Comparison of ENCODE assay signal across 29 cellular contexts in the genomic region with DNA sequence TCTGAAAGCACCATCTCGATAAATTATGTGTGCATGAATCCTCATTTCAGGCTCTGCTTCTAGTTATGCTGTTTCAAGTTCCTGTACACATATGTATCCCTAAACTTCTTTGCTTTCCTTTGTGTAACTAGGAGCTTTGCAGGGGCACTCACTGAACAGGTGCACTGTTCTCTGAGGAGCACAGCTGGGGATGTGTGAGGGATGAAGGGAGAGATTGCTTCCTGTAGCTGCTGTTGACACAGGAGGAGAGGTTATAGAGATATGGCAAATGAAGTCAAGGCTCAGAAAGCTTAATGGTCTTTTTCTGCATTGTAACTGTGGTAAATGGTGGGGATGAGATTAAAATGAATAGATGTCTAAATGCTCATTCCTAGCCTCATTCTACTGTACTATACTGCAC.
DNase-seq lines count a peak whose midpoint lies in the region; ATAC-seq, FAIRE-seq and TF ChIP-seq lines count a peak whose summit lies in the region.
"Had no signal": no experiment of that assay in that cellular context is flagged by ENCODE, and none has a peak within 500 bp of the region (broad histone marks: within the 10 kb centered on the region; RNA-seq: fewer than 3 reads in every experiment).

No MANE protein-coding gene starts in this region.

- no peak for TF ChIP-seq POLR2A in HepG2 (IDR thresholded peaks at IDR 0.05; ENCODE audit: insufficient read depth in 1 of 2, low read depth in 2 of 2, low read length in 2 of 2)
- no peak for TF ChIP-seq POLR2A in right lobe of liver (IDR thresholded peaks at IDR 0.05)

- H3K9me3 ChIP-seq in HepG2 (ENCODE audit: low read length) (no peaks in the 10 kb centered on the region), right lobe of liver (no peaks in the 10 kb centered on the region), osteoblast (ENCODE audit: low read depth, low read length) (no peaks in the 10 kb centered on the region)
- H3K9me3 ChIP-seq: Caco-2 had no signal

- TF ChIP-seq EP300 in HepG2 (IDR thresholded peaks at IDR 0.05; ENCODE audit: low read depth in 2 of 2, low read length in 2 of 2) (no peak), HepG2 (CRISPR knock-in tag; IDR thresholded peaks at IDR 0.05; ENCODE audit: borderline replicate concordance) (no peak)

- no peak for TF ChIP-seq CTCF in HepG2 (CRISPR knock-in tag; IDR thresholded peaks at IDR 0.05)
- TF ChIP-seq CTCF in right lobe of liver (IDR thresholded peaks at IDR 0.05) = no peak
- no peak for TF ChIP-seq CTCF in osteoblast (IDR thresholded peaks at IDR 0.05; ENCODE audit: extremely low read depth, low read depth, low read length)
- TF ChIP-seq CTCF in GM10266 (IDR thresholded peaks at IDR 0.05; ENCODE audit: control insufficient read depth, insufficient read depth, low read depth, missing control alignments) = no peak

- ATAC-seq in HepG2 (no peak), right lobe of liver (no peak)
- ATAC-seq: activated naive CD4-positive, alpha-beta T cell treated with anti-CD3 and anti-CD28 coated beads, Interleukin-2, amount 50 U/mL, for 72 hours; activated T-helper 17 cell treated with anti-CD3 and anti-CD28 coated beads, Interleukin-2, amount 50 U/mL, for 72 hours; left cardiac atrium; naive thymus-derived CD4-positive, alpha-beta T cell had no signal

- H3K4me1 ChIP-seq in HepG2 (ENCODE audit: insufficient read depth, low read length) (no peaks in the 10 kb centered on the region), right lobe of liver (no peaks in the 10 kb centered on the region), osteoblast (ENCODE audit: insufficient read depth, low read length) (no peaks in the 10 kb centered on the region)
- H3K4me1 ChIP-seq: ascending aorta, Caco-2, stomach had no signal

- no peak for TF ChIP-seq RAD21 in HepG2 (CRISPR knock-in tag; IDR thresholded peaks at IDR 0.05)

- H3K79me2 ChIP-seq in HepG2 (ENCODE audit: insufficient read depth, low read length) (no peaks in the 10 kb centered on the region), osteoblast (ENCODE audit: insufficient read depth, low read length) (no peaks in the 10 kb centered on the region)

- H3K9ac ChIP-seq in HepG2 (ENCODE audit: insufficient read depth, low read depth, low read length) = no peak overlapping the region
- H3K9ac ChIP-seq: SK-N-SH had no signal

- FAIRE-seq in HepG2 (lab: Jason Lieb, UNC) = no peak
- FAIRE-seq: A204.1, H54 had no signal

- H2AFZ ChIP-seq in HepG2 (ENCODE audit: low read length) = no peak overlapping the region
- H2AFZ ChIP-seq in osteoblast (ENCODE audit: low read length) = no peak overlapping the region

- no TSS peak for BruUV-seq in HepG2 (replicated peaks; lab: Mats Ljungman, UMichigan)

- 3% methylated on average over 1 of the region's 1 CpG for WGBS in HepG2 (ENCODE audit: low lambda C conversion rate)
- no CpG with 5 or more reads among the region's 1 CpG for WGBS in right lobe of liver (ENCODE audit: insufficient coverage, low coverage, low lambda C conversion rate, missing lambda C conversion rate)

- no peak overlapping the region for H3K4me3 ChIP-seq in HepG2 (replicated peaks in 1 of 3; ENCODE audit: insufficient read depth in 1 of 3, low read depth in 2 of 3, low read length in 3 of 3)
- H3K4me3 ChIP-seq in right lobe of liver = no peak overlapping the region
- no peak overlapping the region for H3K4me3 ChIP-seq in osteoblast (ENCODE audit: insufficient read depth, low read length)
- H3K4me3 ChIP-seq: ascending aorta, stomach had no signal

- no peaks in the 10 kb centered on the region for H3K36me3 ChIP-seq in HepG2 (replicated peaks in 1 of 2; ENCODE audit: control insufficient read depth in 1 of 2, insufficient read depth in 2 of 2, low read length in 2 of 2)
- no peaks in the 10 kb centered on the region for H3K36me3 ChIP-seq in right lobe of liver
- H3K36me3 ChIP-seq in osteoblast (ENCODE audit: insufficient read depth, low read length) = no peaks in the 10 kb centered on the region
- H3K36me3 ChIP-seq: ascending aorta, stomach, WERI-Rb-1 had no signal

- POLR2A ChIA-PET in HepG2 (lab: Yijun Ruan, JAX) = no interaction called here

- no peaks in the 10 kb centered on the region for H4K20me1 ChIP-seq in HepG2 (ENCODE audit: insufficient read depth, low read length)
- no peaks in the 10 kb centered on the region for H4K20me1 ChIP-seq in osteoblast (ENCODE audit: insufficient read depth, low read length)

- H3K4me2 ChIP-seq in HepG2 (ENCODE audit: low read depth, low read length) (no peak overlapping the region), osteoblast (ENCODE audit: insufficient read depth, low read length) (no peak overlapping the region)
- H3K4me2 ChIP-seq: SK-N-SH had no signal

- H3K27ac ChIP-seq in HepG2 (ENCODE audit: extremely low read length, insufficient read depth, low read length) = no peak overlapping the region
- H3K27ac ChIP-seq in right lobe of liver = no peak overlapping the region
- no peak overlapping the region for H3K27ac ChIP-seq in osteoblast (ENCODE audit: low read depth, low read length)
- H3K27ac ChIP-seq: ascending aorta, HL-60, stomach, WERI-Rb-1 had no signal

- intact Hi-C loops in HepG2 (cut with micrococcal nuclease; ENCODE audit: unreplicated experiment) = no loop called here
- intact Hi-C loops in right lobe of liver (cut with DNase I) = no loop called here

- in situ Hi-C loops in HepG2 (cut with HindIII; ENCODE audit: extremely low pct_ligation_motif_present, low pct_unique_long_range_greater_than_20kb) = no loop called here

- CTCF ChIA-PET in HepG2 (lab: Yijun Ruan, JAX; ENCODE audit: low intra/inter-chr PET ratio, low total read pairs) = no interaction called here

- no peaks in the 10 kb centered on the region for H3K27me3 ChIP-seq in HepG2 (ENCODE audit: control insufficient read depth in 1 of 2, insufficient read depth in 2 of 2, low read length in 2 of 2)
- H3K27me3 ChIP-seq in right lobe of liver = no peaks in the 10 kb centered on the region
- H3K27me3 ChIP-seq in osteoblast (ENCODE audit: insufficient read depth, low read length) = no peaks in the 10 kb centered on the region
- H3K27me3 ChIP-seq: ascending aorta, stomach had no signal

- DNase-seq in HepG2 (ENCODE audit: low spot score) (no peak), right lobe of liver (no peak), NCI-H2029 (lab: John Stamatoyannopoulos, UW) (peak; percentile 73), NCI-H748 (lab: John Stamatoyannopoulos, UW; ENCODE audit: unreplicated experiment) (peak; percentile 100), globus pallidus (ENCODE audit: low spot score) (no peak), osteoblast (ENCODE audit: insufficient read length, low spot score, missing footprints) (no peak), GM10266 (ENCODE audit: extremely low spot score) (no peak)
- DNase-seq in activated CD4-positive, alpha-beta T cell treated with anti-CD3 and anti-CD28 coated beads, Interleukin-2, amount 50 U/mL, for 48 hours = no peak
- DNase-seq: activated CD4-positive, alpha-beta T cell treated with anti-CD3 and anti-CD28 coated beads, Interleukin-2, amount 10 ng/mL, durations not matched to agents 7 days and 5 days; Caco-2; central memory CD4-positive, alpha-beta T cell; IMR-90; left cardiac atrium; mesendoderm; naive thymus-derived CD4-positive, alpha-beta T cell; occipital lobe; retina; RPMI8226; SK-N-SH; stimulated activated CD4-positive, alpha-beta T cell treated with anti-CD3 and anti-CD28 coated beads, Interleukin-4, amount 100 ng/mL, for 4 hours; stomach; trophoblast cell; WERI-Rb-1 had no signal

TF ChIP-seq in HepG2, 621 proteins besides CTCF, POLR2A, EP300 and RAD21:
- peak; percentile 61; the same call in 1 of the 2 replicates for TF ChIP-seq ZNF263 (CRISPR knock-in tag; IDR thresholded peaks at IDR 0.05)
- TF ChIP-seq ZFP90 (CRISPR knock-in tag; IDR thresholded peaks at IDR 0.05; ENCODE audit: borderline replicate concordance) = no peak

Comparison
In these comparisons a context has a peak if more than half of its experiments do, and no peak if none do; other contexts are left out.
1. DNase-seq: peak in NCI-H2029 (single experiment) and NCI-H748 (single experiment); none in HepG2 (single experiment), right lobe of liver (0 of 3), globus pallidus (single experiment), activated CD4-positive, alpha-beta T cell treated with anti-CD3 and anti-CD28 coated beads, Interleukin-2, amount 50 U/mL, for 48 hours (0 of 2), osteoblast (single experiment) and GM10266 (single experiment).